1 cellular context compared by ENCODE assay signal in the genomic region with DNA sequence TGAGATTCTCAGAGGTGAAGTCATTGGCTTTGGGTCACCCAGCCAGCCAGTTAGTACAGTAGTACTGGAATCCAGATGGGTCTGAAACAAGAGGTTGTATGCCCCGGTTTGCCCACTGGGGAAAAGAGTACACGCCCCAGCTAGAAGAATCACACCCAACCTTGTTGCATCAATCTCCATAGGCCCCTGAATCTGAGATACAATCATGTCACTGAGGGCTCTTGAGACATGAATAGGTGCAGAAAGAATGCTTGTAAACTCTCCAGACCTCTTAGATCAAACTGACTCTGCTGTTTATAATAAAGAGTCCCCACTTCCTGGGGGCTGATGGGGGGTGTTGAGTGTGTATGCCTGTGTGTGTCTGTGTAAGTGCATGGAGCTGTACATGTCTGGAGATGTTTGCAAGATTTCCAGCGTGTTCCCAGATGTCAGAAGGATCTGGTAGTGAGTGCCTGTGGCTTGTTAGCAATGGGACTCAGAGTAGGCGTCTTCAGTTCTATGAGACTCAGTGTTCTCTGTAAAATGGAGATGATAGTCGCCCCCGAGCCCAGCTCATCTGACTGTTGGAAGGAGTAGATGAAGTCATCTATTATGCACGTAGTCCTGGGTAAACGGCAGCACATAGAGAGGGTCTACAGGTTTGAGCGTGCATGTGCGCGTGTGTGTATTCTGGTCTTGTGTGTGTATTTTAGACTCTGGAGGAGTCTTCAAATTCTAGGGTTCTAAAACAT.
TF ChIP-seq lines count a peak whose summit lies in the region.

No MANE protein-coding gene starts in this region.

TF ChIP-seq in IMR-90, 13 proteins besides CTCF, POLR2A, EP300 and RAD21:
- TF ChIP-seq CEBPB (IDR thresholded peaks at IDR 0.05; ENCODE audit: low read depth, low read length) = no peak
- no peak for TF ChIP-seq CHD1 (IDR thresholded peaks at IDR 0.05; ENCODE audit: low read depth, low read length)
- no peak for TF ChIP-seq RFX5 (IDR thresholded peaks at IDR 0.05; ENCODE audit: low read depth, low read length)
- TF ChIP-seq RCOR1 (IDR thresholded peaks at IDR 0.05; ENCODE audit: insufficient replicate concordance, low read length) = no peak
- TF ChIP-seq MAZ (IDR thresholded peaks at IDR 0.05; ENCODE audit: borderline replicate concordance, low read depth, low read length) = no peak
- no peak for TF ChIP-seq FOS (IDR thresholded peaks at IDR 0.05; ENCODE audit: low read depth, low read length)
- TF ChIP-seq SMC3 (IDR thresholded peaks at IDR 0.05; ENCODE audit: low read depth, low read length) = no peak
